In the genomic region with DNA sequence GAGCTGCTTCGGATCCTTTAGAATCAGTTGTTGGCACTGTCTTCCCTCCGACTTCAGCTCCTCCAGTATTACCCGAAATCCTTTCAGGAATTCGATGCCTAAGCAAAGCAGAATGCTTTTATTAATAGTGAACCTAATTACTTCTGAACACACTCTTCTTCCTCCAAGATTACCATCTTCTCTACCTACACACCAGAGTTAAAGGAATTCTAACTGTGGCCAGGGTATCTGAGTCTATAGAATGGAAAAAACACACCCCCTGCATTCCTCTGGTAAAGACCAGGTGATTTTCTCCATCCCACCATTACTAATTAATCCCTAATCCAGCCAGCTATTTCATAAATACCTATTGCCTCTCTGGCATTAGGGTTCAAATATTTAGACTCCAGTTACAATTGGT, we compare ENCODE assay signal across 16 cellular contexts. TPM values are rescaled to one million over a fixed set of nuclear protein-coding genes. Genes with fewer than 3 reads are reported as not detected.
DNase-seq lines count a peak whose midpoint lies in the region; ATAC-seq and TF ChIP-seq lines count a peak whose summit lies in the region.
"Had no signal": no experiment of that assay in that cellular context is flagged by ENCODE, and none has a peak within 500 bp of the region (broad histone marks: within the 10 kb centered on the region; RNA-seq: fewer than 3 reads in every experiment).

No MANE protein-coding gene starts in this region.

- H3K4me3 ChIP-seq in iPS-15b (ENCODE audit: low read depth, low read length) (no peak overlapping the region), suprapubic skin (no peak overlapping the region)
- H3K4me3 ChIP-seq in CD8-positive, alpha-beta T cell (ENCODE audit: low read depth, low read length), result no peak overlapping the region
- H3K4me3 ChIP-seq: HAP-1, PC-9 had no signal

- H2BK5ac ChIP-seq in H9 (ENCODE audit: insufficient read length, low read length), result no peak overlapping the region

- H3K27ac Mint-ChIP-seq in H9, result peak overlapping the region; percentile 59 to 72 (median 68); a peak in 4 of 7 replicates
- H3K27ac Mint-ChIP-seq in CD8-positive, alpha-beta T cell, result no peak overlapping the region
- H3K27ac Mint-ChIP-seq: CD4-positive, CD25-positive, alpha-beta regulatory T cell had no signal

- H2AFZ ChIP-seq in H9 (ENCODE audit: low read length), result no peak overlapping the region
- H2AFZ ChIP-seq: PC-9 had no signal

- TF ChIP-seq CTCF in H9 (conservative IDR thresholded peaks at IDR 0.05), result no peak
- no peak for TF ChIP-seq CTCF in suprapubic skin (IDR thresholded peaks at IDR 0.05)
- no peak for TF ChIP-seq CTCF in CD8-positive, alpha-beta T cell (IDR thresholded peaks at IDR 0.05)

- H3K27me3 ChIP-seq in H9 (ENCODE audit: insufficient read depth, low read length) (no peaks in the 10 kb centered on the region), iPS-15b (ENCODE audit: control insufficient read depth, insufficient read depth, low read length) (no peaks in the 10 kb centered on the region), suprapubic skin (no peaks in the 10 kb centered on the region)
- H3K27me3 ChIP-seq in CD8-positive, alpha-beta T cell (ENCODE audit: insufficient read depth, low read length), result no peaks in the 10 kb centered on the region

- no peaks in the 10 kb centered on the region for H3K79me2 ChIP-seq in H9 (ENCODE audit: insufficient read depth, low read length)

- H3K27ac ChIP-seq in H9 (ENCODE audit: insufficient read length, low read depth, low read length), result no peak overlapping the region
- H3K27ac ChIP-seq in suprapubic skin, result no peak overlapping the region
- no peak overlapping the region for H3K27ac ChIP-seq in CD8-positive, alpha-beta T cell (ENCODE audit: low read depth, low read length)
- H3K27ac ChIP-seq: HL-60, PC-9 had no signal

- H3K4me1 Mint-ChIP-seq in H9, result peaks cover 37 to 44% of the 10 kb centered on the region in 2 experiments
- H3K4me1 Mint-ChIP-seq in CD8-positive, alpha-beta T cell (ENCODE audit: low read depth), result no peaks in the 10 kb centered on the region

- POLR2A ChIA-PET in CD8-positive, alpha-beta T cell (lab: Charles Lee), result no interaction called here

- no CpG with 5 or more reads among the region's 4 CpGs for WGBS in H9 (ENCODE audit: extremely low coverage, insufficient read length, low lambda C conversion rate)
- 71% methylated on average over 4 of the region's 4 CpGs for WGBS in suprapubic skin

- H4K8ac ChIP-seq in H9 (replicated peaks; ENCODE audit: insufficient read length, low read depth, low read length), result no peak overlapping the region

- no peak overlapping the region for H3K18ac ChIP-seq in H9 (ENCODE audit: insufficient read length, low read depth, low read length)

- intact Hi-C loops in CD8-positive, alpha-beta T cell (cut with DNase I, micrococcal nuclease), result no loop called here

- H3K9me3 Mint-ChIP-seq in H9, result no peaks in the 10 kb centered on the region; a peak in 1 of 5 replicates
- no peaks in the 10 kb centered on the region for H3K9me3 Mint-ChIP-seq in CD8-positive, alpha-beta T cell

- H4K5ac ChIP-seq in H9 (ENCODE audit: insufficient read length, low read depth, low read length), result no peak overlapping the region

- no peak overlapping the region for H3K9ac ChIP-seq in H9 (ENCODE audit: extremely low read depth, insufficient read length, low read length)
- H3K9ac ChIP-seq in iPS-15b (ENCODE audit: low read depth, low read length), result peak overlapping the region; percentile 16

- DNase-seq in H9 (no peak), astrocyte of the hippocampus (ENCODE audit: low read depth, low spot score) (peak; percentile 29), suprapubic skin (ENCODE audit: low spot score in 2 of 2) (no peak), NCI-H128 (lab: John Stamatoyannopoulos, UW; ENCODE audit: unreplicated experiment) (no peak), NCI-H1092 (lab: John Stamatoyannopoulos, UW) (no peak)
- DNase-seq in CD8-positive, alpha-beta T cell, result no peak
- DNase-seq: CD4-positive, CD25-positive, alpha-beta regulatory T cell; DMS 273 treated with DMSO at 0.1 percent for 48 hours; KG1; MV-4-11; NCI-H1694 treated with DMSO at 0.1 percent for 48 hours; NCI-H446 treated with DMSO at 0.1 percent for 48 hours; PC-9 had no signal

- H3K4ac ChIP-seq in H9 (ENCODE audit: low read depth, low read length), result no peak overlapping the region

- H3K14ac ChIP-seq in H9 (ENCODE audit: insufficient read depth, low read length), result no peak overlapping the region

- no peak overlapping the region for H4K91ac ChIP-seq in H9 (ENCODE audit: insufficient read length, low read depth, low read length)

- no peaks in the 10 kb centered on the region for H4K20me1 ChIP-seq in H9 (ENCODE audit: control insufficient read depth, insufficient read depth, insufficient read length)

- TF ChIP-seq POLR2A in suprapubic skin (IDR thresholded peaks at IDR 0.05), result no peak

- H3K4me1 ChIP-seq in H9 (ENCODE audit: insufficient read depth, low read length) (peaks cover 5% of the 10 kb centered on the region), iPS-15b (ENCODE audit: control insufficient read depth, insufficient read depth, low read length) (peaks cover 12% of the 10 kb centered on the region), suprapubic skin (no peaks in the 10 kb centered on the region)
- no peaks in the 10 kb centered on the region for H3K4me1 ChIP-seq in CD8-positive, alpha-beta T cell (ENCODE audit: insufficient read depth, low read length)
- H3K4me1 ChIP-seq: HAP-1 had no signal

- H3K27me3 Mint-ChIP-seq in H9 (ENCODE audit: low read depth), result no peaks in the 10 kb centered on the region; the same call in 1 of the 2 replicates
- H3K27me3 Mint-ChIP-seq in CD8-positive, alpha-beta T cell (ENCODE audit: low read depth), result peaks cover 2% of the 10 kb centered on the region

- peaks cover 8% of the 10 kb centered on the region for H3K36me3 ChIP-seq in iPS-15b (ENCODE audit: control insufficient read depth, insufficient read depth, low read length)
- peaks cover 6% of the 10 kb centered on the region for H3K36me3 ChIP-seq in suprapubic skin
- H3K36me3 ChIP-seq in CD8-positive, alpha-beta T cell (ENCODE audit: insufficient read depth, low read length), result no peaks in the 10 kb centered on the region
- H3K36me3 ChIP-seq: HAP-1 had no signal

- no peaks in the 10 kb centered on the region for H3K79me1 ChIP-seq in H9 (ENCODE audit: insufficient read depth, low read depth, low read length, poor library complexity, severe bottlenecking)

- no peak overlapping the region for H2BK20ac ChIP-seq in H9 (ENCODE audit: low read depth, low read length, poor library complexity, severe bottlenecking)

- peaks cover 15 to 35% (median 33%) of the 10 kb centered on the region in 3 experiments; a peak in 6 of 7 replicates for H3K36me3 Mint-ChIP-seq in H9 (ENCODE audit: insufficient read depth in 1 of 3, low read depth in 3 of 3)
- H3K36me3 Mint-ChIP-seq in CD8-positive, alpha-beta T cell, result no peaks in the 10 kb centered on the region
- H3K36me3 Mint-ChIP-seq: CD4-positive, CD25-positive, alpha-beta regulatory T cell had no signal

- H3K4me3 Mint-ChIP-seq in H9, result peak overlapping the region in 1 of 2 experiments; percentile 27; a peak in 1 of 5 replicates
- no peak overlapping the region for H3K4me3 Mint-ChIP-seq in CD8-positive, alpha-beta T cell
- H3K4me3 Mint-ChIP-seq: CD4-positive, CD25-positive, alpha-beta regulatory T cell had no signal

- CTCF ChIA-PET in CD8-positive, alpha-beta T cell (lab: Charles Lee), result interaction anchor here (3.1 kb wide), 1 partner anchor 9 kb away, joined by 23 read pairs; no protein-coding TSS in a partner anchor

- H3K23ac ChIP-seq in H9 (ENCODE audit: insufficient read length, low read depth, low read length), result no peak overlapping the region

- H2BK12ac ChIP-seq in H9 (ENCODE audit: insufficient read length, low read depth, low read length), result no peak overlapping the region

- no peaks in the 10 kb centered on the region for H3K9me3 ChIP-seq in H9 (ENCODE audit: control insufficient read depth, low read depth, low read length)
- H3K9me3 ChIP-seq in iPS-15b (ENCODE audit: control insufficient read depth, insufficient read depth, low read length), result no peaks in the 10 kb centered on the region
- H3K9me3 ChIP-seq in suprapubic skin, result no peaks in the 10 kb centered on the region
- no peaks in the 10 kb centered on the region for H3K9me3 ChIP-seq in CD8-positive, alpha-beta T cell (ENCODE audit: low read length)
- H3K9me3 ChIP-seq: HAP-1 had no signal

- H2BK120ac ChIP-seq in H9 (ENCODE audit: low read depth, low read length, poor library complexity, severe bottlenecking), result no peak overlapping the region

- no peak overlapping the region for H3K4me2 ChIP-seq in H9 (ENCODE audit: insufficient read depth, insufficient read length, low read length)
- H3K4me2 ChIP-seq: PC-9 had no signal

- TF ChIP-seq EP300 in suprapubic skin (IDR thresholded peaks at IDR 0.05), result no peak

- no peaks in the 10 kb centered on the region for H3K23me2 ChIP-seq in H9 (ENCODE audit: insufficient read length, low read depth, low read length, poor library complexity, severe bottlenecking)

- no peak overlapping the region for H2AK5ac ChIP-seq in H9 (ENCODE audit: insufficient read length, low read length)

- no peak for ATAC-seq in CD8-positive, alpha-beta T cell

- H3T11ph ChIP-seq in H9 (ENCODE audit: low read length), result no peak overlapping the region

- H2BK15ac ChIP-seq in H9 (ENCODE audit: low read depth, low read length), result no peak overlapping the region

- no peak overlapping the region for H3K56ac ChIP-seq in H9 (ENCODE audit: insufficient read length, low read depth, low read length)

RNA-seq across cellular contexts. Expression of a gene that starts 49.8 kb away (rescaled TPM):
- total RNA-seq in H9 (2021), result 0.11 and 0.22 TPM in 2 replicates
- total RNA-seq in suprapubic skin, result not detected
- total RNA-seq in CD8-positive, alpha-beta T cell, result not detected
- total RNA-seq: CD4-positive, CD25-positive, alpha-beta regulatory T cell had no signal

RNA-seq across cellular contexts. Expression of a gene that starts 54.9 kb away (rescaled TPM):
- total RNA-seq in H9 (2021) (29.3 and 31.7 TPM in 2 replicates), suprapubic skin (1 to 10 TPM; 2.2 to 6.1 (median 3.7) TPM)
- total RNA-seq in CD8-positive, alpha-beta T cell, result not detected
- total RNA-seq: CD4-positive, CD25-positive, alpha-beta regulatory T cell had no signal
